Comparison of ENCODE assay signal across 3 cellular contexts in genomic region chr11:85952108-85952485, GRCh38.
TF ChIP-seq lines count a peak whose summit lies in the region.

No MANE protein-coding gene starts in this region.

TF ChIP-seq in HEK293, 187 proteins besides CTCF, POLR2A, EP300 and RAD21:
- TF ChIP-seq ZNF146 (tag by site-specific recombination; IDR thresholded peaks at IDR 0.05): peak; percentile 96
- TF ChIP-seq, protein P1, sequence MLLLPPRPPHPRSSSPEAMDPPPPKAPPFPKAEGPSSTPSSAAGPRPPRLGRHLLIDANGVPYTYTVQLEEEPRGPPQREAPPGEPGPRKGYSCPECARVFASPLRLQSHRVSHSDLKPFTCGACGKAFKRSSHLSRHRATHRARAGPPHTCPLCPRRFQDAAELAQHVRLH (tag by site-specific recombination; IDR thresholded peaks at IDR 0.05): 0 out of 2 replicates have a peak, but pooled peaks have one; percentile 22
TF ChIP-seq in HEK293: peak in this region for 2; not testable (repeated sequence) for 185.

TF ChIP-seq in K562, 482 proteins besides CTCF, POLR2A, EP300 and RAD21 (continues in another document):
- TF ChIP-seq KHSRP (IDR thresholded peaks at IDR 0.05) (peak; percentile 47; the same call in 1 of the 2 replicates), L3MBTL2 (IDR thresholded peaks at IDR 0.05) (peak; percentile 57; the same call in 1 of the 2 replicates), NFIC (IDR thresholded peaks at IDR 0.05) (peak; percentile 61), CC2D1A (IDR thresholded peaks at IDR 0.05) (peak; percentile 12; the same call in 1 of the 2 replicates), ASH1L (IDR thresholded peaks at IDR 0.05; ENCODE audit: borderline replicate concordance, low read depth, partially characterized antibody) (peak; percentile 60), NCOA1 (IDR thresholded peaks at IDR 0.05; ENCODE audit: low read depth) (0 out of 2 replicates have a peak, but pooled peaks have one; percentile 12), ZNF146 (CRISPR knock-in tag; IDR thresholded peaks at IDR 0.05; ENCODE audit: unreplicated experiment) (peak; percentile 90), KDM1A (IDR thresholded peaks at IDR 0.05) (peak; percentile 42 to 60; a peak in 3 of 4 replicates), SUPT5H (IDR thresholded peaks at IDR 0.05) (peak; percentile 80), THRAP3 (IDR thresholded peaks at IDR 0.05; ENCODE audit: borderline replicate concordance) (peak; percentile 60; the same call in 1 of the 2 replicates), SMARCA5 (IDR thresholded peaks at IDR 0.05) (peak; percentile 75; the same call in 1 of the 2 replicates), BCOR (IDR thresholded peaks at IDR 0.05) (peak; percentile 63), CHAMP1 (IDR thresholded peaks at IDR 0.05) (peak; percentile 48; the same call in 1 of the 2 replicates), POLR2AphosphoS2 (IDR thresholded peaks at IDR 0.05; ENCODE audit: low read length) (0 out of 2 replicates have a peak, but pooled peaks have one; percentile 2), SOX6 (IDR thresholded peaks at IDR 0.05) (peak; percentile 58; the same call in 1 of the 2 replicates), E2F8 (IDR thresholded peaks at IDR 0.05; ENCODE audit: low read depth, partially characterized antibody) (peak; percentile 67), LEF1 (IDR thresholded peaks at IDR 0.05) (0 out of 2 replicates have a peak, but pooled peaks have one; percentile 16), POLR2B (IDR thresholded peaks at IDR 0.05; ENCODE audit: low read depth, partially characterized antibody) (peak; percentile 83)
- TF ChIP-seq, protein P2, sequence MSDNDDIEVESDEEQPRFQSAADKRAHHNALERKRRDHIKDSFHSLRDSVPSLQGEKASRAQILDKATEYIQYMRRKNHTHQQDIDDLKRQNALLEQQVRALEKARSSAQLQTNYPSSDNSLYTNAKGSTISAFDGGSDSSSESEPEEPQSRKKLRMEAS (CRISPR knock-in tag; IDR thresholded peaks at IDR 0.05): 0 out of 2 replicates have a peak, but pooled peaks have one; percentile 19

TF ChIP-seq in HepG2, 621 proteins besides CTCF, POLR2A, EP300 and RAD21:
- TF ChIP-seq, protein P3, sequence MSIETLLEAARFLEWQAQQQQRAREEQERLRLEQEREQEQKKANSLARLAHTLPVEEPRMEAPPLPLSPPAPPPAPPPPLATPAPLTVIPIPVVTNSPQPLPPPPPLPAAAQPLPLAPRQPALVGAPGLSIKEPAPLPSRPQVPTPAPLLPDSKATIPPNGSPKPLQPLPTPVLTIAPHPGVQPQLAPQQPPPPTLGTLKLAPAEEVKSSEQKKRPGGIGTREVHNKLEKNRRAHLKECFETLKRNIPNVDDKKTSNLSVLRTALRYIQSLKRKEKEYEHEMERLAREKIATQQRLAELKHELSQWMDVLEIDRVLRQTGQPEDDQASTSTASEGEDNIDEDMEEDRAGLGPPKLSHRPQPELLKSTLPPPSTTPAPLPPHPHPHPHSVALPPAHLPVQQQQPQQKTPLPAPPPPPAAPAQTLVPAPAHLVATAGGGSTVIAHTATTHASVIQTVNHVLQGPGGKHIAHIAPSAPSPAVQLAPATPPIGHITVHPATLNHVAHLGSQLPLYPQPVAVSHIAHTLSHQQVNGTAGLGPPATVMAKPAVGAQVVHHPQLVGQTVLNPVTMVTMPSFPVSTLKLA (IDR thresholded peaks at IDR 0.05): peak; percentile 62
TF ChIP-seq in HepG2: peak in this region for 1; not testable (repeated sequence) for 620.
